In the genomic region with DNA sequence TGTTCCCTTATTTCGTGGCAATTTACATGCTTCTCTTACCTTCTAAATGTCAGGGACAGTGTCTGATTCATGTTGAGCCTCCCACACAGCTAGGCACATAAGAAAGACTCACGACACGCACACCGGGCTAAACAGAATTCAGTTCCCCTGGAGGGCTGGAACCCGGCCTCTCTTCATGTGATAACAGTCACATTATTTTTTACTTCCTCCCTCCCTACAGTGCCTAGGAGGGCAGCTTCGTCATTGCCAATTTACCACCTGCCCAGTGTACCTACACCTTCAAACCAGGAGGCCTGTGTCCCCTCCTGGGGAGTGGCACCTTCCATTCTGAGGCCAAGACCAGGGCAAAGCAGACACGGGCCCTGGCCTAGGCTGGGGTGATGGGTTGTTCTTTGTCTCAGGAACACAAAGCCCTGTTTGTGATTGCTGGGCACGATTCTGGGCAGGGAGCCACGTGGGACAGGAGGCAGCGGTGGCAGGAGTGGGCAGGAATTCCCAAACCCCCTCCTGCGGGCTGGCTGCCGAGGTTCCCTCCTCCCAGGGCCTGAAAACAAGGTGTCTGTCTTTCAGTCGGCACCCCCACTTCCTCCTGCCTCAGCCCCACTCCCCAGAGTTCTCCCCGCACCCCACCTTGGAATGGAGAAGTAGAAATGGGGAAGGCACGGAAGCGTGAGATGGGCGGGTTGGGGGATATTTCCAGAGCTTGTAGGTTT, we compare ENCODE assay signal across 1 cellular context.
TF ChIP-seq lines count a peak whose summit lies in the region.

No MANE protein-coding gene starts in this region.

TF ChIP-seq in H1, 55 proteins besides CTCF, POLR2A, EP300 and RAD21 (continued from another document):
- TF ChIP-seq YY1 (IDR thresholded peaks at IDR 0.05; ENCODE audit: low read depth, low read length), result no peak
- no peak for TF ChIP-seq BACH1 (IDR thresholded peaks at IDR 0.05; ENCODE audit: low read length)
